ENCODE assay signal across 22 cellular contexts in genomic region chr6:155090166-155090565, GRCh38.
"Had no signal": no experiment of that assay in that cellular context is flagged by ENCODE, and none has a peak within 500 bp of the region (broad histone marks: within the 10 kb centered on the region; RNA-seq: fewer than 3 reads in every experiment).

No MANE protein-coding gene starts in this region.

- ATAC-seq: activated CD4-positive, alpha-beta T cell treated with anti-CD3 and anti-CD28 coated beads for 36 hours; activated naive CD4-positive, alpha-beta T cell treated with anti-CD3 and anti-CD28 coated beads, Interleukin-2, amount 50 U/mL, for 72 hours; activated T-helper 17 cell treated with anti-CD3 and anti-CD28 coated beads, Interleukin-2, amount 50 U/mL, for 72 hours; gastroesophageal sphincter; heart left ventricle; lower lobe of right lung had no signal

- H3K36me3 Mint-ChIP-seq: naive B cell had no signal

- H3K4me1 Mint-ChIP-seq: activated B cell treated with CpG ODN at 0.5 μM for 24 hours, naive B cell had no signal

- H3K27me3 Mint-ChIP-seq: activated B cell treated with CpG ODN at 0.5 μM for 24 hours; activated T-cell treated with anti-CD3 and anti-CD28 coated beads, Interleukin-2, amount 50 U/mL, for 24 hours; activated T-helper 17 cell treated with anti-CD3 and anti-CD28 coated beads, Interleukin-2, amount 50 U/mL, for 72 hours; naive B cell had no signal

- H3K27ac Mint-ChIP-seq: activated B cell treated with CpG ODN at 0.5 μM for 24 hours; activated CD4-positive, alpha-beta T cell treated with anti-CD3 and anti-CD28 coated beads for 36 hours; activated T-cell treated with anti-CD3 and anti-CD28 coated beads, Interleukin-2, amount 50 U/mL, for 24 hours; activated T-helper 17 cell treated with anti-CD3 and anti-CD28 coated beads, Interleukin-2, amount 50 U/mL, for 72 hours; neural progenitor cell had no signal

- DNase-seq: activated B cell treated with CpG ODN at 0.5 μM for 24 hours; activated CD4-positive, alpha-beta T cell treated with anti-CD3 and anti-CD28 coated beads for 36 hours; activated CD4-positive, alpha-beta T cell treated with anti-CD3 and anti-CD28 coated beads, Interleukin-2, amount 50 U/mL, for 4 hours; activated CD8-positive, alpha-beta memory T cell treated with anti-CD3 and anti-CD28 coated beads for 24 hours; activated CD8-positive, alpha-beta memory T cell treated with anti-CD3 and anti-CD28 coated beads, Interleukin-2, amount 50 U/mL, for 4 hours; activated T-cell treated with anti-CD3 and anti-CD28 coated beads, Interleukin-2, amount 50 U/mL, for 24 hours; cortex of kidney; heart left ventricle; islet precursor cell; lower lobe of right lung; naive B cell; sigmoid colon; spleen; stimulated activated CD4-positive, alpha-beta T cell treated with anti-CD3 and anti-CD28 coated beads, Interleukin-4, amount 100 ng/mL, for 1 hour; stimulated activated naive CD4-positive, alpha-beta T cell; T1000; testis; trophoblast cell had no signal

- H3K9me3 Mint-ChIP-seq: activated B cell treated with CpG ODN at 0.5 μM for 24 hours; activated T-cell treated with anti-CD3 and anti-CD28 coated beads, Interleukin-2, amount 50 U/mL, for 24 hours; activated T-helper 17 cell treated with anti-CD3 and anti-CD28 coated beads, Interleukin-2, amount 50 U/mL, for 72 hours had no signal

- H3K4me3 Mint-ChIP-seq: activated B cell treated with CpG ODN at 0.5 μM for 24 hours; activated CD4-positive, alpha-beta T cell treated with anti-CD3 and anti-CD28 coated beads for 36 hours; activated T-cell treated with anti-CD3 and anti-CD28 coated beads, Interleukin-2, amount 50 U/mL, for 24 hours; activated T-helper 17 cell treated with anti-CD3 and anti-CD28 coated beads, Interleukin-2, amount 50 U/mL, for 72 hours; neural progenitor cell had no signal
